In the genomic region with DNA sequence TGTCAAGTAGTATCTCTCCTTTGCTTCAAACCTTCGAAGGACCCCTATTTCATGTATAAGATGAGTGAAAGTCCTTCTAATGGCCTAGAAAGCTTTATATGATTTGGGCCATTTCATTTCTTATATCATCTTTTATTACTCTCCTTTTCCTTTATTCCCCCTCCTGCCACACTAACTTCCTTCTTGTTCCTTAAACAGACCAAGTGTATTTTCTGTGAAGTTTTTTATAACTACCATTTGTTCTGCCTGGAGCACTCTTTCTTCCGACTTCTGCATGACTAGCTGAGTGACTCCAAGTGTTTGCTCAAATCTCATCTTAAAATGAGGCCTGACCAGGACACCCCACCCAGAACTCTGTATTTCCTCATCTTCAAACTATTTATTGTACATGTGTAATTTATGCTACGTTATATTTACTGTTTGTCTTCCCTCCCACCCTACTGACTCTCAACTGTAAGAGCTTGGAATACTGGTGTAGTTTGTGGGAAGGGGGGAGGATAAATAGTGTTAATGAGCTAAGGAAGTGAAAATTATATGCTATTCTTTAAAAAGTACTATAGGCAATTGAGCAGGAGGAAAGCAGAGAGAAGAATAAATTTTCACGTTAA, we compare ENCODE assay signal across 18 cellular contexts. TPM values are rescaled to one million over a fixed set of nuclear protein-coding genes. Genes with fewer than 3 reads are reported as not detected.
DNase-seq lines count a peak whose midpoint lies in the region; ATAC-seq, FAIRE-seq and TF ChIP-seq lines count a peak whose summit lies in the region.
"Had no signal": no experiment of that assay in that cellular context is flagged by ENCODE, and none has a peak within 500 bp of the region (broad histone marks: within the 10 kb centered on the region; RNA-seq: fewer than 3 reads in every experiment).

No MANE protein-coding gene starts in this region.

- peak; percentile 5 for FAIRE-seq in colon (lab: Jason Lieb, UNC)
- FAIRE-seq: endothelial cell of umbilical vein, HepG2 had no signal

- POLR2A ChIA-PET in CD4-positive, alpha-beta memory T cell (lab: Charles Lee; ENCODE audit: partially characterized antibody), result no interaction called here
- POLR2A ChIA-PET in T-cell (lab: Charles Lee), result no interaction called here

- TF ChIP-seq CTCF in HFFc6 (IDR thresholded peaks at IDR 0.05) (no peak), nephron (IDR thresholded peaks at IDR 0.05; ENCODE audit: unreplicated experiment in 3 of 3) (no peak)

- peaks cover 38 to 71% (median 48%) of the 10 kb centered on the region in 4 donors for H3K4me1 Mint-ChIP-seq in CD4-positive, alpha-beta memory T cell
- H3K4me1 Mint-ChIP-seq in HFFc6 (ENCODE audit: low read depth), result peaks cover 37% of the 10 kb centered on the region
- H3K4me1 Mint-ChIP-seq in nephron, result peaks cover 40% of the 10 kb centered on the region
- peaks cover 65 to 66% (median 65%) of the 10 kb centered on the region in 3 donors for H3K4me1 Mint-ChIP-seq in T-cell

- H3K27me3 Mint-ChIP-seq in CD4-positive, alpha-beta memory T cell, result peaks cover 1% of the 10 kb centered on the region in 2 donors
- H3K27me3 Mint-ChIP-seq in HFFc6 (ENCODE audit: insufficient read depth) (no peaks in the 10 kb centered on the region), nephron (ENCODE audit: low read depth) (peaks cover 10% of the 10 kb centered on the region), T-cell (peaks cover 0 to 2% of the 10 kb centered on the region in 2 donors)

- CTCF ChIA-PET in CD4-positive, alpha-beta memory T cell (lab: Charles Lee; ENCODE audit: partially characterized antibody), result no interaction called here
- CTCF ChIA-PET in T-cell (lab: Charles Lee), result interaction anchor here (0.6 to 1.1 kb wide), 2 partner anchors 9 to 15 kb away, joined by 3 to 6 read pairs; no protein-coding TSS in a partner anchor

- no peaks in the 10 kb centered on the region for H3K27me3 ChIP-seq in CD4-positive, alpha-beta memory T cell (ENCODE audit: insufficient read depth, low read length)
- H3K27me3 ChIP-seq: right lobe of liver had no signal

- H3K9me3 ChIP-seq in CD4-positive, alpha-beta memory T cell (ENCODE audit: control insufficient read depth in 1 of 2, low read length in 2 of 2), result no peaks in the 10 kb centered on the region
- H3K9me3 ChIP-seq: neutrophil, right lobe of liver had no signal

- peaks cover 51% of the 10 kb centered on the region for H3K4me1 ChIP-seq in CD4-positive, alpha-beta memory T cell (ENCODE audit: insufficient read depth, low read length)

- H3K36me3 Mint-ChIP-seq in CD4-positive, alpha-beta memory T cell, result peaks cover 23 to 31% of the 10 kb centered on the region in 2 donors
- H3K36me3 Mint-ChIP-seq in HFFc6 (ENCODE audit: low read depth) (peaks cover 3% of the 10 kb centered on the region), nephron (ENCODE audit: low read depth) (peaks cover 26% of the 10 kb centered on the region), T-cell (peaks cover 34% of the 10 kb centered on the region)

- no peak for DNase-seq in CD4-positive, alpha-beta memory T cell
- DNase-seq in HFFc6 (no peak), T-cell (no peak), mucosa of gallbladder (ENCODE audit: low spot score) (no peak)
- DNase-seq: activated effector memory CD4-positive, alpha-beta T cell treated with anti-CD3 and anti-CD28 coated beads, Interleukin-2, amount 50 U/mL, for 16 hours; anterior cingulate cortex; NCI-H2029; NCI-H510A treated with DMSO at 0.1 percent for 48 hours; right lobe of liver; stimulated activated CD4-positive, alpha-beta T cell treated with anti-CD3 and anti-CD28 coated beads, Interleukin-1b, Interleukin-23, amount 100 ng/mL, for 48 hours had no signal

- no peak overlapping the region for H3K27ac ChIP-seq in CD4-positive, alpha-beta memory T cell (ENCODE audit: low read depth, low read length)
- H3K27ac ChIP-seq: neutrophil, right lobe of liver had no signal

- H3K9me3 Mint-ChIP-seq in CD4-positive, alpha-beta memory T cell, result peaks cover 0 to 4% (median 2%) of the 10 kb centered on the region in 8 donors
- H3K9me3 Mint-ChIP-seq in HFFc6 (no peaks in the 10 kb centered on the region; the same call in 1 of the 2 replicates), nephron (peaks cover 2% of the 10 kb centered on the region), T-cell (peaks cover 2% of the 10 kb centered on the region in 3 donors)

- peak overlapping the region in 6 of 8 donors; percentile 17 to 73 (median 63) for H3K4me3 Mint-ChIP-seq in CD4-positive, alpha-beta memory T cell
- H3K4me3 Mint-ChIP-seq in HFFc6 (peak overlapping the region; percentile 80), nephron (peak overlapping the region; percentile 29 to 57 (median 35)), T-cell (peak overlapping the region in 1 of 3 donors; percentile 99)

- H3K27ac Mint-ChIP-seq in CD4-positive, alpha-beta memory T cell, result peak overlapping the region in 1 of 7 donors; percentile 25
- H3K27ac Mint-ChIP-seq in HFFc6 (peak overlapping the region; percentile 60), nephron (no peak overlapping the region), T-cell (no peak overlapping the region)

- H3K36me3 ChIP-seq in CD4-positive, alpha-beta memory T cell (ENCODE audit: insufficient read depth, low read length), result no peaks in the 10 kb centered on the region
- H3K36me3 ChIP-seq: neutrophil, right lobe of liver had no signal

- intact Hi-C loops in CD4-positive, alpha-beta memory T cell (cut with micrococcal nuclease), result no loop called here

- no peak overlapping the region for H3K4me3 ChIP-seq in CD4-positive, alpha-beta memory T cell (ENCODE audit: low read length in 2 of 2)
- H3K4me3 ChIP-seq: lung, right lobe of liver had no signal

- no peak for ATAC-seq in T-cell (replicated peaks in 1 of 4)
- ATAC-seq in GM18909 (IDR thresholded peaks at IDR 0.05; ENCODE audit: poor library complexity, unreplicated experiment), result no peak
- ATAC-seq: HepG2, Panc1 had no signal

RNA-seq across cellular contexts. Expression of a gene that starts 3.2 kb away (rescaled TPM):
- total RNA-seq in CD4-positive, alpha-beta memory T cell, result 10 to 100 TPM; 35.8 to 40.4 TPM
- 1 to 10 TPM; 2.1 to 6.1 TPM for polyA plus RNA-seq in CD4-positive, alpha-beta memory T cell
- 10 to 100 TPM; 25.2 to 31.4 (median 28.4) TPM for total RNA-seq in HFFc6 (2021; fragmentation: NEBNext Ultra II Directional; extraction: Animal tissue kit (Norgen Biotek cat#: 25700))
- total RNA-seq in T-cell (10 to 100 TPM; 23.6 to 38.0 (median 29.0) TPM), mucosa of gallbladder (20.4 TPM)
